Comparison of ENCODE assay signal across 32 cellular contexts in genomic region chr1:61580417-61580816, GRCh38.
"Had no signal": no experiment of that assay in that cellular context is flagged by ENCODE, and none has a peak within 500 bp of the region (broad histone marks: within the 10 kb centered on the region; RNA-seq: fewer than 3 reads in every experiment).

No MANE protein-coding gene starts in this region.

- H3K36me3 ChIP-seq: adrenal gland, colonic mucosa, esophagus muscularis mucosa, gastroesophageal sphincter had no signal

- H3K27ac Mint-ChIP-seq: activated CD4-positive, alpha-beta memory T cell treated with anti-CD3 and anti-CD28 coated beads for 36 hours; activated CD4-positive, alpha-beta T cell treated with anti-CD3 and anti-CD28 coated beads for 36 hours; activated CD4-positive, alpha-beta T cell treated with anti-CD3 and anti-CD28 coated beads, Interleukin-2, amount 10 ng/mL, durations not matched to agents 24 days and 14 days; activated CD8-positive, alpha-beta memory T cell treated with anti-CD3 and anti-CD28 coated beads, Interleukin-2, amount 10 ng/mL, durations not matched to agents 7 days and 5 days; activated CD8-positive, alpha-beta T cell treated with anti-CD3 and anti-CD28 coated beads, Interleukin-2, amount 10 ng/mL, durations not matched to agents 7 days and 5 days; activated naive CD4-positive, alpha-beta T cell treated with anti-CD3 and anti-CD28 coated beads for 36 hours; activated naive CD4-positive, alpha-beta T cell treated with anti-CD3 and anti-CD28 coated beads, Interleukin-2, amount 50 U/mL, for 24 hours; activated naive CD8-positive, alpha-beta T cell treated with anti-CD3 and anti-CD28 coated beads for 36 hours; activated naive CD8-positive, alpha-beta T cell treated with anti-CD3 and anti-CD28 coated beads, Interleukin-2, amount 50 U/mL, for 24 hours; activated T-helper 1 cell treated with anti-CD3 and anti-CD28 coated beads, Interleukin-12 subunit alpha, Interleukin-12 subunit beta, Interleukin-2, Interleukin-4 antibody, amounts not matched to agents 30 ng/mL and 10 ng/mL and 1 ng/mL, durations not matched to agents 14 hours and 24 hours and 36 hours; activated T-helper 2 cell treated with anti-CD3 and anti-CD28 coated beads, Interferon-gamma antibody, Interleukin-2, Interleukin-4, amounts not matched to agents 10 μg/mL and 5 μg/mL and 100 μg/mL, durations not matched to agents 14 hours and 24 hours and 36 hours; T-helper 17 cell; T-helper 2 cell treated with Interferon-gamma antibody and Interleukin-4, amounts not matched to agents 5 μg/mL and 100 μg/mL, for 36 hours had no signal

- H3K27me3 ChIP-seq: adrenal gland, body of pancreas, colonic mucosa, esophagus muscularis mucosa, foreskin keratinocyte had no signal

- H3K36me3 Mint-ChIP-seq: activated CD4-positive, alpha-beta memory T cell treated with anti-CD3 and anti-CD28 coated beads for 36 hours; activated CD8-positive, alpha-beta memory T cell treated with anti-CD3 and anti-CD28 coated beads, Interleukin-2, amount 10 ng/mL, durations not matched to agents 7 days and 5 days; activated naive CD4-positive, alpha-beta T cell treated with anti-CD3 and anti-CD28 coated beads, Interleukin-2, amount 50 U/mL, for 24 hours; activated naive CD8-positive, alpha-beta T cell treated with anti-CD3 and anti-CD28 coated beads for 36 hours had no signal

- DNase-seq: activated CD4-positive, alpha-beta memory T cell treated with anti-CD3 and anti-CD28 coated beads for 36 hours; activated CD4-positive, alpha-beta T cell treated with anti-CD3 and anti-CD28 coated beads for 36 hours; activated CD4-positive, alpha-beta T cell treated with anti-CD3 and anti-CD28 coated beads, Interleukin-2, amount 10 ng/mL, durations not matched to agents 24 days and 14 days; activated CD4-positive, CD25-positive, alpha-beta regulatory T cell; activated CD4-positive, CD25-positive, alpha-beta regulatory T cell treated with anti-CD3 and anti-CD28 coated beads, Interleukin-2, amount 50 U/mL, for 72 hours; activated CD8-positive, alpha-beta memory T cell treated with anti-CD3 and anti-CD28 coated beads, Interleukin-2, amount 10 ng/mL, durations not matched to agents 7 days and 5 days; activated CD8-positive, alpha-beta memory T cell treated with anti-CD3 and anti-CD28 coated beads, Interleukin-2, amount 50 U/mL, for 4 hours; activated CD8-positive, alpha-beta T cell treated with anti-CD3 and anti-CD28 coated beads, Interleukin-2, amount 10 ng/mL, durations not matched to agents 7 days and 5 days; activated effector memory CD4-positive, alpha-beta T cell treated with anti-CD3 and anti-CD28 coated beads, Interleukin-2, amount 50 U/mL, for 16 hours; activated naive CD4-positive, alpha-beta T cell treated with anti-CD3 and anti-CD28 coated beads for 36 hours; activated naive CD8-positive, alpha-beta T cell treated with anti-CD3 and anti-CD28 coated beads for 36 hours; activated naive CD8-positive, alpha-beta T cell treated with anti-CD3 and anti-CD28 coated beads, Interleukin-2, amount 50 U/mL, for 24 hours; activated T-cell treated with anti-CD3 and anti-CD28 coated beads, Interleukin-2, amount 50 U/mL, for 1 hour; activated T-cell treated with anti-CD3 and anti-CD28 coated beads, Interleukin-2, amount 50 U/mL, for 48 hours; adrenal gland; amygdala; aorta; body of pancreas; central memory CD4-positive, alpha-beta T cell; cerebellar nuclear complex; colonic mucosa; effector CD8-positive, alpha-beta T cell; foreskin keratinocyte; T-helper 1 cell; T-helper 17 cell; T1000 had no signal

- H3K9me3 Mint-ChIP-seq: activated CD4-positive, alpha-beta memory T cell treated with anti-CD3 and anti-CD28 coated beads for 36 hours; activated CD4-positive, alpha-beta T cell treated with anti-CD3 and anti-CD28 coated beads, Interleukin-2, amount 10 ng/mL, durations not matched to agents 24 days and 14 days; activated naive CD4-positive, alpha-beta T cell treated with anti-CD3 and anti-CD28 coated beads for 36 hours; activated naive CD4-positive, alpha-beta T cell treated with anti-CD3 and anti-CD28 coated beads, Interleukin-2, amount 50 U/mL, for 24 hours; activated naive CD8-positive, alpha-beta T cell treated with anti-CD3 and anti-CD28 coated beads for 36 hours; activated naive CD8-positive, alpha-beta T cell treated with anti-CD3 and anti-CD28 coated beads, Interleukin-2, amount 50 U/mL, for 24 hours; activated T-helper 2 cell treated with anti-CD3 and anti-CD28 coated beads, Interferon-gamma antibody, Interleukin-2, Interleukin-4, amounts not matched to agents 10 μg/mL and 5 μg/mL and 100 μg/mL, durations not matched to agents 14 hours and 24 hours and 36 hours; T-helper 2 cell treated with Interferon-gamma antibody and Interleukin-4, amounts not matched to agents 5 μg/mL and 100 μg/mL, for 36 hours had no signal

- H3K4me1 ChIP-seq: adrenal gland, body of pancreas, colonic mucosa, gastroesophageal sphincter had no signal

- H3K27me3 Mint-ChIP-seq: activated naive CD8-positive, alpha-beta T cell treated with anti-CD3 and anti-CD28 coated beads for 36 hours had no signal

- H3K27ac ChIP-seq: body of pancreas, colonic mucosa, esophagus muscularis mucosa, foreskin keratinocyte had no signal

- H3K4me3 ChIP-seq: adrenal gland, body of pancreas, colonic mucosa, esophagus muscularis mucosa, gastroesophageal sphincter had no signal

- H3K4me3 Mint-ChIP-seq: activated CD4-positive, alpha-beta memory T cell treated with anti-CD3 and anti-CD28 coated beads for 36 hours; activated CD4-positive, alpha-beta T cell treated with anti-CD3 and anti-CD28 coated beads for 36 hours; activated CD4-positive, alpha-beta T cell treated with anti-CD3 and anti-CD28 coated beads, Interleukin-2, amount 10 ng/mL, durations not matched to agents 24 days and 14 days; activated CD8-positive, alpha-beta memory T cell treated with anti-CD3 and anti-CD28 coated beads, Interleukin-2, amount 10 ng/mL, durations not matched to agents 7 days and 5 days; activated CD8-positive, alpha-beta T cell treated with anti-CD3 and anti-CD28 coated beads, Interleukin-2, amount 10 ng/mL, durations not matched to agents 7 days and 5 days; activated naive CD4-positive, alpha-beta T cell treated with anti-CD3 and anti-CD28 coated beads for 36 hours; activated naive CD4-positive, alpha-beta T cell treated with anti-CD3 and anti-CD28 coated beads, Interleukin-2, amount 50 U/mL, for 24 hours; activated naive CD8-positive, alpha-beta T cell treated with anti-CD3 and anti-CD28 coated beads for 36 hours; activated naive CD8-positive, alpha-beta T cell treated with anti-CD3 and anti-CD28 coated beads, Interleukin-2, amount 50 U/mL, for 24 hours; activated T-helper 1 cell treated with anti-CD3 and anti-CD28 coated beads, Interleukin-12 subunit alpha, Interleukin-12 subunit beta, Interleukin-2, Interleukin-4 antibody, amounts not matched to agents 30 ng/mL and 10 ng/mL and 1 ng/mL, durations not matched to agents 14 hours and 24 hours and 36 hours; T-helper 17 cell; T-helper 2 cell treated with Interferon-gamma antibody and Interleukin-4, amounts not matched to agents 5 μg/mL and 100 μg/mL, for 36 hours had no signal

- H3K4me1 Mint-ChIP-seq: activated CD4-positive, alpha-beta T cell treated with anti-CD3 and anti-CD28 coated beads for 36 hours; activated CD4-positive, alpha-beta T cell treated with anti-CD3 and anti-CD28 coated beads, Interleukin-2, amount 10 ng/mL, durations not matched to agents 24 days and 14 days; activated CD8-positive, alpha-beta memory T cell treated with anti-CD3 and anti-CD28 coated beads, Interleukin-2, amount 10 ng/mL, durations not matched to agents 7 days and 5 days; activated naive CD4-positive, alpha-beta T cell treated with anti-CD3 and anti-CD28 coated beads, Interleukin-2, amount 50 U/mL, for 24 hours; activated naive CD8-positive, alpha-beta T cell treated with anti-CD3 and anti-CD28 coated beads for 36 hours; activated naive CD8-positive, alpha-beta T cell treated with anti-CD3 and anti-CD28 coated beads, Interleukin-2, amount 50 U/mL, for 24 hours; T-helper 17 cell had no signal

- H3K9me3 ChIP-seq: adrenal gland, body of pancreas, colonic mucosa, esophagus muscularis mucosa, gastroesophageal sphincter had no signal
